Comparison of ENCODE assay signal across 12 cellular contexts in the genomic region with DNA sequence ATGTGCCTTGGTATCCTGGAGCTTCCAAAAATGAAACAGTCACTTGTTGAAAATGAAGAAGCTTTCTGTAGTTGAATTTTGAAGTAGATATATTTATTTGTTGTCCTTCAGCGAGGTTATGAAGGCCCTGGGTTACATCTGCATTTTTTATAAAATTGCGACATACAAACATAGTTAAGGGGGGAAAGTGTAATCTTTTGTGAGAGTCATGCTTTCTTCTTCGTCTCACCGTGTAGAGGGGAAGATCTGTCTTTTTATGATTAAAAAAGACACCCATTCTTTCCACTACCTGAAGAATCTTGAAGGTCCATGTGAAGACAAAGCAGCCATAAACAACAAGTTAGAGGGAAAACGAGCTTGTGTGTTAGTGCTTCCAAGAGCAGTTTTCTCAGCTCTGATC. TPM values are rescaled to one million over a fixed set of nuclear protein-coding genes. Genes with fewer than 3 reads are reported as not detected.
DNase-seq lines count a peak whose midpoint lies in the region; ATAC-seq and TF ChIP-seq lines count a peak whose summit lies in the region.
"Had no signal": no experiment of that assay in that cellular context is flagged by ENCODE, and none has a peak within 500 bp of the region (broad histone marks: within the 10 kb centered on the region; RNA-seq: fewer than 3 reads in every experiment).

No MANE protein-coding gene starts in this region.

- no peak for ATAC-seq in naive thymus-derived CD4-positive, alpha-beta T cell
- no peak for ATAC-seq in GM19351 (IDR thresholded peaks at IDR 0.05; ENCODE audit: unreplicated experiment)
- ATAC-seq in HG02840 (IDR thresholded peaks at IDR 0.05; ENCODE audit: low FRiP score, unreplicated experiment), result no peak

- peaks cover 0 to 4% (median 0%) of the 10 kb centered on the region in 3 experiments for H3K36me3 ChIP-seq in naive thymus-derived CD4-positive, alpha-beta T cell (ENCODE audit: control insufficient read depth in 2 of 3, insufficient read depth in 3 of 3, low read length in 3 of 3)
- H3K36me3 ChIP-seq in vagina, result no peaks in the 10 kb centered on the region

- POLR2A ChIA-PET in naive thymus-derived CD4-positive, alpha-beta T cell (lab: Charles Lee), result interaction anchor here (0.6 to 10.7 kb wide), 7 partner anchors 8 to 91 kb away, joined by 3 to 91 read pairs (median 3); no protein-coding TSS in a partner anchor

- H3K27ac Mint-ChIP-seq in activated naive CD4-positive, alpha-beta T cell treated with anti-CD3 and anti-CD28 coated beads, Interleukin-2, amount 50 U/mL, for 24 hours, result peak overlapping the region; percentile 86
- peak overlapping the region; percentile 45 for H3K27ac Mint-ChIP-seq in chondrocyte (ENCODE audit: unreplicated experiment)
- H3K27ac Mint-ChIP-seq in naive thymus-derived CD4-positive, alpha-beta T cell, result peak overlapping the region; percentile 29 to 96 (median 88)

- no peak overlapping the region for H3K4me3 ChIP-seq in naive thymus-derived CD4-positive, alpha-beta T cell (ENCODE audit: low read length)
- H3K4me3 ChIP-seq in vagina, result no peak overlapping the region

- no peak for TF ChIP-seq POLR2A in vagina (IDR thresholded peaks at IDR 0.05)

- H3K27me3 ChIP-seq in naive thymus-derived CD4-positive, alpha-beta T cell (ENCODE audit: control insufficient read depth in 2 of 2, insufficient read depth in 2 of 2, low read length in 2 of 2), result no peaks in the 10 kb centered on the region
- no peaks in the 10 kb centered on the region for H3K27me3 ChIP-seq in vagina

- H3K4me1 Mint-ChIP-seq in activated naive CD4-positive, alpha-beta T cell treated with anti-CD3 and anti-CD28 coated beads, Interleukin-2, amount 50 U/mL, for 24 hours, result peaks cover 83% of the 10 kb centered on the region
- H3K4me1 Mint-ChIP-seq in chondrocyte (ENCODE audit: low read depth), result peaks cover 75% of the 10 kb centered on the region
- peaks cover 47 to 86% (median 75%) of the 10 kb centered on the region in 7 donors for H3K4me1 Mint-ChIP-seq in naive thymus-derived CD4-positive, alpha-beta T cell

- intact Hi-C loops in naive thymus-derived CD4-positive, alpha-beta T cell (cut with micrococcal nuclease), result loop anchor here (2.0 to 5.0 kb wide), 3 partner anchors 16 to 242 kb away; a partner anchor contains a TSS
- intact Hi-C loops in vagina (cut with DNase I), result no loop called here

- peak overlapping the region; percentile 45 for H3K27ac ChIP-seq in naive thymus-derived CD4-positive, alpha-beta T cell (ENCODE audit: low read depth, low read length)
- peak overlapping the region; percentile 82 for H3K27ac ChIP-seq in vagina

- H3K4me3 Mint-ChIP-seq in activated naive CD4-positive, alpha-beta T cell treated with anti-CD3 and anti-CD28 coated beads, Interleukin-2, amount 50 U/mL, for 24 hours, result peak overlapping the region; percentile 75
- H3K4me3 Mint-ChIP-seq in chondrocyte (ENCODE audit: unreplicated experiment), result no peak overlapping the region
- H3K4me3 Mint-ChIP-seq in naive thymus-derived CD4-positive, alpha-beta T cell, result peak overlapping the region in 8 of 10 donors; percentile 27 to 83 (median 76)

- H3K4me1 ChIP-seq in naive thymus-derived CD4-positive, alpha-beta T cell (ENCODE audit: control insufficient read depth in 2 of 2, insufficient read depth in 2 of 2, low read length in 2 of 2), result peaks cover 21 to 35% of the 10 kb centered on the region in 2 donors
- peaks cover 75% of the 10 kb centered on the region for H3K4me1 ChIP-seq in vagina

- no peaks in the 10 kb centered on the region for H3K36me3 Mint-ChIP-seq in activated naive CD4-positive, alpha-beta T cell treated with anti-CD3 and anti-CD28 coated beads, Interleukin-2, amount 50 U/mL, for 24 hours
- H3K36me3 Mint-ChIP-seq in chondrocyte (ENCODE audit: low read depth), result no peaks in the 10 kb centered on the region
- H3K36me3 Mint-ChIP-seq in naive thymus-derived CD4-positive, alpha-beta T cell, result no peaks in the 10 kb centered on the region

- H3K9me3 Mint-ChIP-seq in activated naive CD4-positive, alpha-beta T cell treated with anti-CD3 and anti-CD28 coated beads, Interleukin-2, amount 50 U/mL, for 24 hours, result no peaks in the 10 kb centered on the region
- no peaks in the 10 kb centered on the region for H3K9me3 Mint-ChIP-seq in chondrocyte (ENCODE audit: low read depth)
- H3K9me3 Mint-ChIP-seq in naive thymus-derived CD4-positive, alpha-beta T cell, result peaks cover 0 to 5% (median 0%) of the 10 kb centered on the region in 11 donors

- DNase-seq in activated naive CD4-positive, alpha-beta T cell (lab: John Stamatoyannopoulos, UW), result no peak
- DNase-seq in chondrocyte (ENCODE audit: low spot score), result no peak
- DNase-seq in naive thymus-derived CD4-positive, alpha-beta T cell, result no peak
- no peak for DNase-seq in vagina (ENCODE audit: extremely low spot score in 2 of 2)
- DNase-seq in HPDE6-E6E7 (ENCODE audit: extremely low spot score), result no peak
- DNase-seq: effector memory CD4-positive, alpha-beta T cell; NCI-H2227 treated with DMSO at 0.1 percent for 48 hours; stimulated activated CD4-positive, alpha-beta T cell treated with anti-CD3 and anti-CD28 coated beads, Interleukin-12 subunit alpha, Interleukin-12 subunit beta, amount 100 ng/mL, for 4 hours; T-helper 1 cell had no signal

- CTCF ChIA-PET in naive thymus-derived CD4-positive, alpha-beta T cell (lab: Charles Lee), result interaction anchor here (1.1 to 1.4 kb wide), 2 partner anchors 9 to 58 kb away, joined by 3 to 4 read pairs; no protein-coding TSS in a partner anchor

- TF ChIP-seq CTCF in chondrocyte (IDR thresholded peaks at IDR 0.05) (no peak), vagina (IDR thresholded peaks at IDR 0.05) (no peak)

- no peaks in the 10 kb centered on the region for H3K9me3 ChIP-seq in naive thymus-derived CD4-positive, alpha-beta T cell (ENCODE audit: control insufficient read depth in 2 of 3, low read length in 3 of 3)
- H3K9me3 ChIP-seq in vagina, result no peaks in the 10 kb centered on the region

- H3K27me3 Mint-ChIP-seq in activated naive CD4-positive, alpha-beta T cell treated with anti-CD3 and anti-CD28 coated beads, Interleukin-2, amount 50 U/mL, for 24 hours, result no peaks in the 10 kb centered on the region
- H3K27me3 Mint-ChIP-seq in chondrocyte (ENCODE audit: low read depth), result no peaks in the 10 kb centered on the region
- H3K27me3 Mint-ChIP-seq in naive thymus-derived CD4-positive, alpha-beta T cell, result no peaks in the 10 kb centered on the region

RNA-seq across cellular contexts. Expression of a gene that starts 37.0 kb away (rescaled TPM):
- total RNA-seq in chondrocyte (25.7 to 29.5 TPM (median 28.4 TPM) in 3 replicates), vagina (57.2 TPM)
- total RNA-seq in naive thymus-derived CD4-positive, alpha-beta T cell, result 10 to 100 TPM; 28.3 to 56.7 (median 51.6) TPM
- 10 to 100 TPM in 1 of 2 donors, 1 to 10 TPM in 1; 4.2 to 10.0 TPM for polyA plus RNA-seq in naive thymus-derived CD4-positive, alpha-beta T cell
